ENCODE assay signal across 28 cellular contexts in genomic region chrX:123989235-123989634, GRCh38.
"Had no signal": no experiment of that assay in that cellular context is flagged by ENCODE, and none has a peak within 500 bp of the region (broad histone marks: within the 10 kb centered on the region; RNA-seq: fewer than 3 reads in every experiment).

No MANE protein-coding gene starts in this region.

- H3K27ac Mint-ChIP-seq: activated naive CD4-positive, alpha-beta T cell treated with anti-CD3 and anti-CD28 coated beads for 36 hours; T-helper 17 cell had no signal

- H3K9me3 Mint-ChIP-seq: activated B cell treated with CpG ODN at 0.5 μM for 24 hours; activated CD4-positive, alpha-beta T cell treated with anti-CD3 and anti-CD28 coated beads, Interleukin-2, amount 10 ng/mL, durations not matched to agents 24 days and 14 days; activated naive CD4-positive, alpha-beta T cell treated with anti-CD3 and anti-CD28 coated beads for 36 hours; activated T-cell treated with anti-CD3 and anti-CD28 coated beads, Interleukin-2, amount 50 U/mL, for 24 hours; central memory CD8-positive, alpha-beta T cell had no signal

- ATAC-seq: SK-N-SH treated with all-trans-retinoic acid at 6 μM for 48 hours had no signal

- H3K4me3 ChIP-seq: SJSA1 had no signal

- H3K36me3 Mint-ChIP-seq: activated naive CD8-positive, alpha-beta T cell had no signal

- H3K27me3 Mint-ChIP-seq: activated B cell treated with CpG ODN at 0.5 μM for 24 hours; activated CD4-positive, alpha-beta T cell treated with anti-CD3 and anti-CD28 coated beads, Interleukin-2, amount 10 ng/mL, durations not matched to agents 24 days and 14 days; activated CD8-positive, alpha-beta memory T cell treated with anti-CD3 and anti-CD28 coated beads, Interleukin-2, amount 10 ng/mL, durations not matched to agents 7 days and 5 days; activated naive CD8-positive, alpha-beta T cell; activated T-cell treated with anti-CD3 and anti-CD28 coated beads, Interleukin-2, amount 50 U/mL, for 24 hours; brain; central memory CD8-positive, alpha-beta T cell; T-helper 17 cell had no signal

- H3K27me3 ChIP-seq: SJSA1 had no signal

- DNase-seq: activated B cell treated with CpG ODN at 0.5 μM for 24 hours; activated CD4-positive, alpha-beta T cell treated with anti-CD3 and anti-CD28 coated beads for 1 hour; activated CD4-positive, alpha-beta T cell treated with anti-CD3 and anti-CD28 coated beads, Interleukin-2, amount 10 ng/mL, durations not matched to agents 24 days and 14 days; activated CD4-positive, alpha-beta T cell treated with anti-CD3 and anti-CD28 coated beads, Interleukin-2, amount 50 U/mL, for 48 hours; activated CD8-positive, alpha-beta memory T cell treated with anti-CD3 and anti-CD28 coated beads, Interleukin-2, amount 10 ng/mL, durations not matched to agents 7 days and 5 days; activated gamma-delta T cell; activated naive CD4-positive, alpha-beta T cell treated with anti-CD3 and anti-CD28 coated beads for 36 hours; activated T-cell treated with anti-CD3 and anti-CD28 coated beads, Interleukin-2, amount 50 U/mL, for 24 hours; amygdala; Karpas-422; MM.1S; NCI-H1105; NCI-H1436 treated with DMSO at 0.1 percent for 48 hours; NCI-H187; NCI-H2081; NCI-H446; NCI-H524; PC-3; SHP77; T-helper 17 cell; T-helper 9 cell had no signal

- FAIRE-seq: astrocyte, RCC 7860 had no signal

- H3K4me1 ChIP-seq: SJSA1 had no signal

- H3K4me3 Mint-ChIP-seq: activated CD4-positive, alpha-beta T cell treated with anti-CD3 and anti-CD28 coated beads, Interleukin-2, amount 10 ng/mL, durations not matched to agents 24 days and 14 days; activated naive CD4-positive, alpha-beta T cell treated with anti-CD3 and anti-CD28 coated beads for 36 hours; central memory CD8-positive, alpha-beta T cell had no signal

- H3K27ac ChIP-seq: SJSA1 had no signal

- H3K9me3 ChIP-seq: SJSA1 had no signal

- H3K36me3 ChIP-seq: SJSA1 had no signal
